18 cellular contexts compared by ENCODE assay signal in the genomic region with DNA sequence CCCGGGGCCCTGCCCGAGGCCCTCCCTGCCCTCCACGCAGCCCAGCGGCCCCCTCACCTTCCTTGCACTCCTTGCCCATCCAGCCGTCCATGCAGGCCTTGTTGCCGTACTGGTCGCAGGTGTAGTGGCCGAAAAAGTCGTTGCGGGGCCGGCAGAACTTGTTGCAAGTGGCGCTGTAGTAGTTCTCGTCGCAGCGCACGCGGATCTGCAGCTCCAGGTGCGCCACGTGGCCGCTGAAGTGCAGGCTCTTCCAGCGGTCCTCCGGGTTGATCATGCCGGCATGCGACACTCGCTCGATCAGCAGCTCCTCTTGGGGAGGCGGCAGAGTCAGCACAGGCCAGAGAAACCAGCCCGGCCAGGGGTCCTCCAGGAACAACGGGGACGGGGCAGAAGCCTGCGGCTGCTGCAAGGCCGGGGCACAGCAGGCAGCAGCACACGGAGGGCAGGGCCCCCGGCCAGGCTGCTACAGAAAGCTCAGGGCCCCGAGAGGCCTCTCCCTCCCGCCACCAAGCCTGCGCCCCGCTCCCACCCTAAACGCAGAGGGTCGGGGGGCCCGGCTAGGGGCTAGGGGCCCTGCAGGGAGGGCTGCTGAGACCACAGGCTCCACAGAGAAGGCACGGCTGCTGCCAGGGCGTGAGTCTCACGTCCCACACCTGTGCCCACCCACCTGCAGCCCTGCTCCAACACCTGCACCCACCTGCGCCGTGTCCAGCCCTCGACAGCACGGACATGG. TPM values are rescaled to one million over a fixed set of nuclear protein-coding genes. Genes with fewer than 3 reads are reported as not detected.
DNase-seq lines count a peak whose midpoint lies in the region; ATAC-seq, FAIRE-seq and TF ChIP-seq lines count a peak whose summit lies in the region.
"Had no signal": no experiment of that assay in that cellular context is flagged by ENCODE, and none has a peak within 500 bp of the region (broad histone marks: within the 10 kb centered on the region; RNA-seq: fewer than 3 reads in every experiment).

No MANE protein-coding gene starts in this region.

- H3K27me3 ChIP-seq in heart left ventricle (no peaks in the 10 kb centered on the region), H9 (ENCODE audit: insufficient read depth, low read length) (no peaks in the 10 kb centered on the region), H1 (replicated peaks in 1 of 4; ENCODE audit: control insufficient read depth in 3 of 4, extremely low read depth in 1 of 4, insufficient read depth in 3 of 4, low read length in 3 of 4) (no peaks in the 10 kb centered on the region), psoas muscle (ENCODE audit: insufficient read depth in 3 of 3, low read length in 2 of 3) (no peaks in the 10 kb centered on the region)
- H3K27me3 ChIP-seq: SJSA1 had no signal

- no peak overlapping the region for H3T11ph ChIP-seq in H9 (ENCODE audit: low read length)

- no peak for TF ChIP-seq EP300 in H1 (IDR thresholded peaks at IDR 0.05; ENCODE audit: borderline replicate concordance in 1 of 2, low read depth in 2 of 2, low read length in 2 of 2)

- H3K4ac ChIP-seq in H9 (ENCODE audit: low read depth, low read length) (no peak overlapping the region), H1 (replicated peaks; ENCODE audit: insufficient read length, low read depth, low read length) (no peak overlapping the region)

- intact Hi-C loops in heart left ventricle (cut with DNase I), result loop anchor here in 1 of 10 donors (10.0 kb wide), 1 partner anchor 61 kb away; no protein-coding TSS in a partner anchor
- intact Hi-C loops in cardiac septum (cut with DNase I), result no loop called here
- intact Hi-C loops in psoas muscle (cut with DNase I), result no loop called here

- H2BK20ac ChIP-seq in H9 (ENCODE audit: low read depth, low read length, poor library complexity, severe bottlenecking) (no peak overlapping the region), H1 (ENCODE audit: low read length) (no peak overlapping the region)

- H2AK5ac ChIP-seq in H9 (ENCODE audit: insufficient read length, low read length) (no peak overlapping the region), H1 (ENCODE audit: low read depth, low read length) (no peak overlapping the region)

- H2BK12ac ChIP-seq in H9 (ENCODE audit: insufficient read length, low read depth, low read length) (no peak overlapping the region), H1 (ENCODE audit: low read depth, low read length) (peak overlapping the region; percentile 60; the same call in 1 of the 2 replicates)

- H3K79me2 ChIP-seq in H9 (ENCODE audit: insufficient read depth, low read length), result no peaks in the 10 kb centered on the region
- no peaks in the 10 kb centered on the region for H3K79me2 ChIP-seq in H1 (ENCODE audit: control insufficient read depth in 1 of 2, insufficient read depth in 2 of 2, low read length in 2 of 2)

- DNase-seq in heart left ventricle (peak in 3 of 5 donors; percentile 19 to 58 (median 20)), cardiac septum (ENCODE audit: low spot score) (no peak), H9 (no peak), H1 (ENCODE audit: low read depth in 1 of 2, low spot score in 2 of 2) (no peak), psoas muscle (peak; percentile 5 to 50), NCI-H774 (lab: John Stamatoyannopoulos, UW) (no peak)
- DNase-seq: Calu3, NCI-H1436 treated with DMSO at 0.1 percent for 48 hours, NCI-H2029 treated with DMSO at 0.1 percent for 48 hours, NCI-H524, PC-3 had no signal

- no peak for TF ChIP-seq POLR2A in heart left ventricle (IDR thresholded peaks at IDR 0.05)
- no peak for TF ChIP-seq POLR2A in H1 (IDR thresholded peaks at IDR 0.05; ENCODE audit: control extremely low read depth in 1 of 2, low read depth in 2 of 2, low read length in 2 of 2)

- no peaks in the 10 kb centered on the region for H3K9me3 ChIP-seq in heart left ventricle
- H3K9me3 ChIP-seq in H9 (ENCODE audit: control insufficient read depth, low read depth, low read length), result no peaks in the 10 kb centered on the region
- no peaks in the 10 kb centered on the region for H3K9me3 ChIP-seq in H1 (ENCODE audit: insufficient read depth in 2 of 2, low read depth in 1 of 2, low read length in 1 of 2)
- no peaks in the 10 kb centered on the region for H3K9me3 ChIP-seq in psoas muscle
- H3K9me3 ChIP-seq: SJSA1 had no signal

- no peaks in the 10 kb centered on the region for H4K20me1 ChIP-seq in H9 (ENCODE audit: control insufficient read depth, insufficient read depth, insufficient read length)
- peaks cover 0 to 2% of the 10 kb centered on the region in 2 experiments for H4K20me1 ChIP-seq in H1 (replicated peaks in 1 of 2; ENCODE audit: control insufficient read depth in 1 of 2, insufficient read depth in 2 of 2, low read length in 2 of 2)

- 84 to 91% (median 85%) methylated on average over 24 to 48 of the region's 48 CpGs for WGBS in heart left ventricle, 4 donors
- WGBS in H9 (ENCODE audit: extremely low coverage, insufficient read length, low lambda C conversion rate), result no CpG with 5 or more reads among the region's 48 CpGs
- WGBS in H1 (ENCODE audit: extremely low coverage in 1 of 2, insufficient coverage in 1 of 2, insufficient read length in 1 of 2, insufficient replicate concordance in 2 of 2, low coverage in 1 of 2, low lambda C conversion rate in 2 of 2, missing lambda C conversion rate in 1 of 2), 2 experiments, result 90% methylated on average over 37 of the region's 48 CpGs; no CpG with 5 or more reads in 1 of the 2 experiments
- 83 to 88% (median 84%) methylated on average over 48 of the region's 48 CpGs for WGBS in psoas muscle, 3 donors

- peak overlapping the region in 2 of 3 experiments; percentile 39 to 82; a peak in 3 of 7 replicates for H3K27ac Mint-ChIP-seq in H9
- H3K27ac Mint-ChIP-seq: CD8-positive, alpha-beta T cell had no signal

- H3K23me2 ChIP-seq in H9 (ENCODE audit: insufficient read length, low read depth, low read length, poor library complexity, severe bottlenecking) (no peaks in the 10 kb centered on the region), H1 (ENCODE audit: low read depth, low read length) (0 out of 2 replicates have a peak, but pooled peaks cover 2% of the 10 kb centered on the region)

- no peak overlapping the region; the same call in 1 of the 2 replicates for H3K14ac ChIP-seq in H9 (ENCODE audit: insufficient read depth, low read length)
- no peak overlapping the region for H3K14ac ChIP-seq in H1 (ENCODE audit: insufficient read length)

- H3K9me3 Mint-ChIP-seq in H9, result no peaks in the 10 kb centered on the region
- H3K9me3 Mint-ChIP-seq: CD8-positive, alpha-beta T cell had no signal

- no peak overlapping the region for H2BK120ac ChIP-seq in H9 (ENCODE audit: low read depth, low read length, poor library complexity, severe bottlenecking)
- no peak overlapping the region for H2BK120ac ChIP-seq in H1 (replicated peaks; ENCODE audit: low read depth, low read length)

- POLR2A ChIA-PET in H1 (lab: Charles Lee; ENCODE audit: partially characterized antibody), result no interaction called here

- H3K27me3 Mint-ChIP-seq in H9 (ENCODE audit: low read depth), result peaks cover 1% of the 10 kb centered on the region; the same call in 1 of the 2 replicates

- H4K5ac ChIP-seq in H9 (ENCODE audit: insufficient read length, low read depth, low read length), result no peak overlapping the region
- no peak overlapping the region for H4K5ac ChIP-seq in H1 (ENCODE audit: insufficient read length, low read depth, low read length)

- CTCF ChIA-PET in H1 (lab: Charles Lee; ENCODE audit: partially characterized antibody), result interaction anchor here (1.0 to 2.6 kb wide), 8 partner anchors 8 to 180 kb away, joined by 3 to 12 read pairs (median 4); partner anchors contain the start of gene JAG2

- no peak overlapping the region for H3K4me2 ChIP-seq in H9 (ENCODE audit: insufficient read depth, insufficient read length, low read length)
- no peak overlapping the region for H3K4me2 ChIP-seq in H1 (ENCODE audit: insufficient read depth in 1 of 2, low read depth in 2 of 2, low read length in 2 of 2)

- no peak overlapping the region for H3K4me3 Mint-ChIP-seq in H9
- H3K4me3 Mint-ChIP-seq: CD8-positive, alpha-beta T cell had no signal

- H3K4me1 Mint-ChIP-seq in H9, result peaks cover 2 to 26% of the 10 kb centered on the region in 2 experiments; a peak in 3 of 4 replicates

- no peak overlapping the region for H3K9ac ChIP-seq in H9 (ENCODE audit: extremely low read depth, insufficient read length, low read length)
- H3K9ac ChIP-seq in H1 (replicated peaks in 1 of 4; ENCODE audit: extremely low read depth in 1 of 4, low read depth in 3 of 4, low read length in 3 of 4), result no peak overlapping the region

- no peak overlapping the region for H2BK15ac ChIP-seq in H9 (ENCODE audit: low read depth, low read length)
- peak overlapping the region; percentile 46; the same call in 1 of the 2 replicates for H2BK15ac ChIP-seq in H1 (ENCODE audit: low read length)

- no peak overlapping the region for H3K4me3 ChIP-seq in heart left ventricle
- H3K4me3 ChIP-seq in H1 (ENCODE audit: extremely low read depth in 1 of 4, insufficient read depth in 2 of 4, low read depth in 3 of 4, low read length in 4 of 4), result no peak overlapping the region
- H3K4me3 ChIP-seq in psoas muscle, result no peak overlapping the region
- H3K4me3 ChIP-seq: GM12878, SJSA1 had no signal

- H3K27ac ChIP-seq in heart left ventricle (no peak overlapping the region), H9 (ENCODE audit: insufficient read length, low read depth, low read length) (no peak overlapping the region), H1 (ENCODE audit: low read depth, low read length) (no peak overlapping the region), psoas muscle (no peak overlapping the region)
- H3K27ac ChIP-seq: SJSA1 had no signal

- ATAC-seq in heart left ventricle (no peak), psoas muscle (no peak), GM21515 (IDR thresholded peaks at IDR 0.05; ENCODE audit: unreplicated experiment) (no peak), GM21723 (IDR thresholded peaks at IDR 0.05; ENCODE audit: unreplicated experiment) (no peak)
- ATAC-seq: CD8-positive, alpha-beta T cell; GM12878; PC-3 had no signal

- H3K23ac ChIP-seq in H9 (ENCODE audit: insufficient read length, low read depth, low read length), result no peak overlapping the region
- H3K23ac ChIP-seq in H1 (ENCODE audit: insufficient read length), result no peak overlapping the region

- H3K4me1 ChIP-seq in heart left ventricle (peaks cover 6 to 43% (median 25%) of the 10 kb centered on the region in 12 donors), H9 (ENCODE audit: insufficient read depth, low read length) (no peaks in the 10 kb centered on the region), H1 (replicated peaks in 1 of 4; ENCODE audit: control insufficient read depth in 3 of 4, insufficient read depth in 4 of 4, low read length in 3 of 4) (peaks cover 0 to 6% (median 0%) of the 10 kb centered on the region in 4 experiments; a peak in 4 of 7 replicates), psoas muscle (peaks cover 20% of the 10 kb centered on the region)
- H3K4me1 ChIP-seq: SJSA1 had no signal

- no peaks in the 10 kb centered on the region for H3K36me3 Mint-ChIP-seq in H9 (ENCODE audit: insufficient read depth in 1 of 3, low read depth in 3 of 3)
- H3K36me3 Mint-ChIP-seq: CD8-positive, alpha-beta T cell had no signal

- TF ChIP-seq CTCF in heart left ventricle (IDR thresholded peaks at IDR 0.05) (no peak), H9 (conservative IDR thresholded peaks at IDR 0.05) (no peak), H1 (IDR thresholded peaks at IDR 0.05; ENCODE audit: control extremely low read depth in 1 of 3, insufficient read depth in 1 of 3, low read depth in 1 of 3, low read length in 3 of 3) (no peak), psoas muscle (IDR thresholded peaks at IDR 0.05) (no peak)

- H3K56ac ChIP-seq in H9 (ENCODE audit: insufficient read length, low read depth, low read length) (no peak overlapping the region), H1 (replicated peaks; ENCODE audit: insufficient read length, low read depth, low read length) (peak overlapping the region; percentile 46)

- no peak overlapping the region for H2BK5ac ChIP-seq in H9 (ENCODE audit: insufficient read length, low read length)
- no peak overlapping the region for H2BK5ac ChIP-seq in H1 (ENCODE audit: low read depth, low read length)

- H3K36me3 ChIP-seq in heart left ventricle (peaks cover 0 to 15% (median 0%) of the 10 kb centered on the region in 9 donors), H1 (ENCODE audit: control insufficient read depth in 2 of 4, insufficient read depth in 4 of 4, low read length in 3 of 4) (no peaks in the 10 kb centered on the region), psoas muscle (ENCODE audit: insufficient read depth in 1 of 2, low read depth in 1 of 2) (peaks cover 0 to 14% of the 10 kb centered on the region in 2 donors)

- H4K8ac ChIP-seq in H9 (replicated peaks; ENCODE audit: insufficient read length, low read depth, low read length) (no peak overlapping the region), H1 (ENCODE audit: extremely low read depth, insufficient read depth, low read length) (peak overlapping the region; percentile 57; the same call in 1 of the 2 replicates)

- H4K91ac ChIP-seq in H9 (ENCODE audit: insufficient read length, low read depth, low read length) (no peak overlapping the region), H1 (replicated peaks; ENCODE audit: insufficient read length, low read length) (peak overlapping the region; percentile 27)

- TF ChIP-seq RAD21 in H1 (IDR thresholded peaks at IDR 0.05 in 1 of 2, conservative IDR thresholded peaks at IDR 0.05 in 1 of 2; ENCODE audit: low read depth in 2 of 2, low read length in 2 of 2), result no peak

- H2AFZ ChIP-seq in H9 (ENCODE audit: low read length) (no peak overlapping the region), H1 (ENCODE audit: low read length) (no peak overlapping the region)

- H3K79me1 ChIP-seq in H9 (ENCODE audit: insufficient read depth, low read depth, low read length, poor library complexity, severe bottlenecking), result no peaks in the 10 kb centered on the region
- H3K79me1 ChIP-seq in H1 (ENCODE audit: low read depth, low read length), result no peaks in the 10 kb centered on the region

- no peak for FAIRE-seq in H1 (lab: Jason Lieb, UNC)
- FAIRE-seq: A204.1, GM12878, H54 had no signal

- H3K18ac ChIP-seq in H9 (ENCODE audit: insufficient read length, low read depth, low read length) (no peak overlapping the region), H1 (ENCODE audit: extremely low read depth, low read length) (no peak overlapping the region; the same call in 1 of the 2 replicates)

RNA-seq across cellular contexts. Expression of gene JAG2, which starts 12.7 kb away (rescaled TPM):
- total RNA-seq in heart left ventricle (10 to 100 TPM; 20.4 to 62.4 (median 28.6) TPM), cardiac septum (36.7 TPM), H9 (2021) (11.3 and 11.4 TPM in 2 replicates), psoas muscle (10 to 100 TPM; 18.4 to 34.0 (median 28.2) TPM)
- polyA plus RNA-seq in heart left ventricle (10 to 100 TPM; 19.1 to 25.2 TPM), H1 (2011; rRNA removed) (2.8 and 4.8 TPM in 2 replicates), psoas muscle (10 to 100 TPM; 10.6 to 25.9 (median 10.6) TPM)
- total RNA-seq in H1 (2021; fragmentation: NEBNext Ultra II Directional; extraction: Animal tissue kit (Norgen Biotek cat#: 25700)), result 6.2 and 8.9 TPM in 2 replicates
- polyA plus RNA-seq in H1 (2011; cell fraction: cytosol; rRNA removed), result 6.5 TPM
- 27.2 TPM for polyA plus RNA-seq in H1 (2011; cell fraction: nucleus; rRNA removed)
- polyA plus RNA-seq in H1 (2012, experiment 1 of 2), result 5.4 to 9.8 TPM (median 7.3 TPM) in 4 replicates
- 4.8 TPM for polyA plus RNA-seq in H1 (2012, experiment 2 of 2)
- polyA plus RNA-seq in H1 (2013, experiment 1 of 2), result 4.2 TPM
- polyA plus RNA-seq in H1 (2013, experiment 2 of 2), result 4.1 TPM
- polyA minus RNA-seq in H1 (2011; rRNA and poly(A)+ RNA removed), result 3.4 and 4.7 TPM in 2 replicates
- 2.9 TPM for polyA minus RNA-seq in H1 (2011; cell fraction: cytosol; rRNA and poly(A)+ RNA removed)
- 5.7 TPM for polyA minus RNA-seq in H1 (2011; cell fraction: nucleus; rRNA and poly(A)+ RNA removed)

RNA-seq across cellular contexts. Expression of gene NUDT14, which starts 25.3 kb away (rescaled TPM):
- total RNA-seq in heart left ventricle (10 to 100 TPM; 16.7 to 48.9 (median 23.8) TPM), cardiac septum (27.1 TPM), H9 (2021) (39.0 and 41.1 TPM in 2 replicates), psoas muscle (10 to 100 TPM; 23.3 to 44.5 (median 24.6) TPM)
- polyA plus RNA-seq in heart left ventricle (10 to 100 TPM; 14.3 to 29.6 TPM), H1 (2011; rRNA removed) (25.5 and 40.3 TPM in 2 replicates), psoas muscle (10 to 100 TPM; 14.7 to 45.4 (median 22.3) TPM)
- 33.3 and 33.6 TPM in 2 replicates for total RNA-seq in H1 (2021; fragmentation: NEBNext Ultra II Directional; extraction: Animal tissue kit (Norgen Biotek cat#: 25700))
- 35.2 TPM for polyA plus RNA-seq in H1 (2011; cell fraction: cytosol; rRNA removed)
- polyA plus RNA-seq in H1 (2011; cell fraction: nucleus; rRNA removed), result 49.1 TPM
- polyA plus RNA-seq in H1 (2012, experiment 1 of 2), result 28.3 to 44.3 TPM (median 38.0 TPM) in 4 replicates
- polyA plus RNA-seq in H1 (2012, experiment 2 of 2), result 26.9 TPM
- polyA plus RNA-seq in H1 (2013, experiment 1 of 2), result 21.1 TPM
- 19.1 TPM for polyA plus RNA-seq in H1 (2013, experiment 2 of 2)
- polyA minus RNA-seq in H1 (2011; rRNA and poly(A)+ RNA removed), result 3.2 and 4.2 TPM in 2 replicates
- 13.7 TPM for polyA minus RNA-seq in H1 (2011; cell fraction: cytosol; rRNA and poly(A)+ RNA removed)
- polyA minus RNA-seq in H1 (2011; cell fraction: nucleus; rRNA and poly(A)+ RNA removed), result 12.6 TPM

Comparison
In these comparisons a context has a peak if more than half of its experiments do, and no peak if none do; other contexts are left out.
1. DNase-seq: peak in heart left ventricle (3 of 5) and psoas muscle (2 of 2); none in cardiac septum (single experiment), H9 (single experiment), H1 (0 of 2) and NCI-H774 (single experiment).